ENCODE assay signal across 1 cellular context in the genomic region with DNA sequence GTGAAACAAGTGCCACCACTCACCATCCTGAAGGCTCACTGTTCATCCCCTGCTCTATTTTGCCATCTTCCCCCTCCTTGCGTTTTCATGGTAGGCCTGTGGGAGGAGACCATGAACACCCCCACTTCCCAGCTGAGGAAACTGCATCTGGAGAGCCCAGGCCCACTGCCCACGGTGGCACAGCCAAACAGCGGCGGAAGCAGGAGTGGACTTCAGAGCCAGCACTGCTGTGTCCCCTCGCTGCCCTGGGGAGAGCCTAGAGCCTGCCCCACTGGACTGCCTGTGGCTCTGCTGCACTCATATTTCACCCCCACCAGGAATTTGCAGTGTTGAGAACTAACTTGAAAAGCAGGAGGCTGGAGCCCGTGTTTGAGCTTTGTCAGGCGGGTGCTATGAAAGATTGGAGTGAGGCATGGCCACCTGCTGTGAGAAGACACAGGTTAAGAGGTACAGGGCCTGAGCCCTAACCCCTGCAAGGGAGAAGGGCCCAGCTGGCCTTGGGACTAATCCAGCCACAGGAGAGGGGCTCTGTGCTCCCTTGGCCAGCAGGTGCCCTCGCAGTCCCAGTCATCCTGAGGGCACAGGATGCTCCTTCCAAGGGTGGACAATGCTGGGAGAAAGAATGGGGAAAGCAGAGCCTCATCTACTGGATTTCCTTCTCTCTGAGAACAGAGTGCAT.
TF ChIP-seq lines count a peak whose summit lies in the region.

No MANE protein-coding gene starts in this region.

TF ChIP-seq in IMR-90, 13 proteins besides CTCF, POLR2A, EP300 and RAD21:
- TF ChIP-seq CEBPB (IDR thresholded peaks at IDR 0.05; ENCODE audit: low read depth, low read length) = no peak
- TF ChIP-seq MXI1 (IDR thresholded peaks at IDR 0.05; ENCODE audit: borderline replicate concordance, low read depth, low read length) = no peak
- TF ChIP-seq MAZ (IDR thresholded peaks at IDR 0.05; ENCODE audit: borderline replicate concordance, low read depth, low read length) = no peak
- no peak for TF ChIP-seq RFX5 (IDR thresholded peaks at IDR 0.05; ENCODE audit: low read depth, low read length)
- no peak for TF ChIP-seq MAFK (IDR thresholded peaks at IDR 0.05; ENCODE audit: low read depth, low read length)
- TF ChIP-seq BHLHE40 (IDR thresholded peaks at IDR 0.05; ENCODE audit: low read depth, low read length) = no peak
- TF ChIP-seq, protein P1, sequence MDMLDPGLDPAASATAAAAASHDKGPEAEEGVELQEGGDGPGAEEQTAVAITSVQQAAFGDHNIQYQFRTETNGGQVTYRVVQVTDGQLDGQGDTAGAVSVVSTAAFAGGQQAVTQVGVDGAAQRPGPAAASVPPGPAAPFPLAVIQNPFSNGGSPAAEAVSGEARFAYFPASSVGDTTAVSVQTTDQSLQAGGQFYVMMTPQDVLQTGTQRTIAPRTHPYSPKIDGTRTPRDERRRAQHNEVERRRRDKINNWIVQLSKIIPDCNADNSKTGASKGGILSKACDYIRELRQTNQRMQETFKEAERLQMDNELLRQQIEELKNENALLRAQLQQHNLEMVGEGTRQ (IDR thresholded peaks at IDR 0.05; ENCODE audit: low read depth, low read length) = no peak
- TF ChIP-seq FOS (IDR thresholded peaks at IDR 0.05; ENCODE audit: low read depth, low read length) = no peak
- TF ChIP-seq, protein P2, sequence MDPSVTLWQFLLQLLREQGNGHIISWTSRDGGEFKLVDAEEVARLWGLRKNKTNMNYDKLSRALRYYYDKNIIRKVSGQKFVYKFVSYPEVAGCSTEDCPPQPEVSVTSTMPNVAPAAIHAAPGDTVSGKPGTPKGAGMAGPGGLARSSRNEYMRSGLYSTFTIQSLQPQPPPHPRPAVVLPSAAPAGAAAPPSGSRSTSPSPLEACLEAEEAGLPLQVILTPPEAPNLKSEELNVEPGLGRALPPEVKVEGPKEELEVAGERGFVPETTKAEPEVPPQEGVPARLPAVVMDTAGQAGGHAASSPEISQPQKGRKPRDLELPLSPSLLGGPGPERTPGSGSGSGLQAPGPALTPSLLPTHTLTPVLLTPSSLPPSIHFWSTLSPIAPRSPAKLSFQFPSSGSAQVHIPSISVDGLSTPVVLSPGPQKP (IDR thresholded peaks at IDR 0.05; ENCODE audit: borderline replicate concordance, low read depth, low read length) = no peak
- no peak for TF ChIP-seq NFE2L2 (IDR thresholded peaks at IDR 0.05; ENCODE audit: low read depth, low read length)
- no peak for TF ChIP-seq SMC3 (IDR thresholded peaks at IDR 0.05; ENCODE audit: low read depth, low read length)
- no peak for TF ChIP-seq RCOR1 (IDR thresholded peaks at IDR 0.05; ENCODE audit: insufficient replicate concordance, low read length)
- no peak for TF ChIP-seq CHD1 (IDR thresholded peaks at IDR 0.05; ENCODE audit: low read depth, low read length)
